10 cellular contexts compared by ENCODE assay signal in genomic region chr2:239225921-239226561, GRCh38.
A peak's percentile ranks its signal among the peaks of the same experiment; 100 is the strongest.
DNase-seq lines count a peak whose midpoint lies in the region; ATAC-seq lines count a peak whose summit lies in the region.
"Had no signal": no experiment of that assay in that cellular context is flagged by ENCODE, and none has a peak within 500 bp of the region (broad histone marks: within the 10 kb centered on the region; RNA-seq: fewer than 3 reads in every experiment).

No MANE protein-coding gene starts in this region.

- no peaks in the 10 kb centered on the region for H3K9me3 ChIP-seq in CD4-positive, CD25-positive, alpha-beta regulatory T cell (ENCODE audit: control insufficient read depth in 2 of 2, low read length in 2 of 2)

- peaks cover 5% of the 10 kb centered on the region for H3K36me3 ChIP-seq in CD4-positive, CD25-positive, alpha-beta regulatory T cell (ENCODE audit: control insufficient read depth, insufficient read depth, low read length)

- no peak for DNase-seq in CD4-positive, CD25-positive, alpha-beta regulatory T cell
- DNase-seq in T1000 (lab: John Stamatoyannopoulos, UW) (peak; percentile 38), foreskin melanocyte (peak; percentile 63), sciatic nerve (ENCODE audit: low spot score) (no peak), HK-2 (ENCODE audit: unreplicated experiment) (no peak), NCI-H82 (lab: John Stamatoyannopoulos, UW) (no peak)
- DNase-seq: activated CD8-positive, alpha-beta memory T cell treated with anti-CD3 and anti-CD28 coated beads, Interleukin-2, amount 50 U/mL, for 48 hours; NCI-H748 treated with DMSO at 0.1 percent for 48 hours had no signal

- H3K4me1 Mint-ChIP-seq in CD4-positive, CD25-positive, alpha-beta regulatory T cell = peaks cover 24 to 93% (median 55%) of the 10 kb centered on the region in 4 donors

- H3K36me3 Mint-ChIP-seq in CD4-positive, CD25-positive, alpha-beta regulatory T cell = peaks cover 4% of the 10 kb centered on the region

- H3K27ac ChIP-seq in CD4-positive, CD25-positive, alpha-beta regulatory T cell (ENCODE audit: insufficient read depth, low read length, poor library complexity, severe bottlenecking) = no peak overlapping the region

- H3K4me3 Mint-ChIP-seq in CD4-positive, CD25-positive, alpha-beta regulatory T cell = peak overlapping the region in 1 of 4 donors; percentile 35

- H3K9me3 Mint-ChIP-seq in CD4-positive, CD25-positive, alpha-beta regulatory T cell = peaks cover 0 to 2% (median 0%) of the 10 kb centered on the region in 7 donors

- no peak overlapping the region for H3K4me3 ChIP-seq in CD4-positive, CD25-positive, alpha-beta regulatory T cell (ENCODE audit: low read depth, low read length)

- no peaks in the 10 kb centered on the region for H3K27me3 ChIP-seq in CD4-positive, CD25-positive, alpha-beta regulatory T cell (ENCODE audit: control insufficient read depth, insufficient read depth, low read length)

- H3K4me1 ChIP-seq in CD4-positive, CD25-positive, alpha-beta regulatory T cell (ENCODE audit: control insufficient read depth, insufficient read depth, low read length, poor library complexity, severe bottlenecking) = peaks cover 26% of the 10 kb centered on the region

- intact Hi-C loops in sciatic nerve (cut with DNase I) = no loop called here

- no peaks in the 10 kb centered on the region for H3K27me3 Mint-ChIP-seq in CD4-positive, CD25-positive, alpha-beta regulatory T cell

- peak overlapping the region in 2 of 3 donors; percentile 76 to 81 for H3K27ac Mint-ChIP-seq in CD4-positive, CD25-positive, alpha-beta regulatory T cell

- no peak for ATAC-seq in CD4-positive, CD25-positive, alpha-beta regulatory T cell (ENCODE audit: low read depth in 2 of 2)
- ATAC-seq in sciatic nerve (peak; percentile 50), GM18867 (IDR thresholded peaks at IDR 0.05; ENCODE audit: unreplicated experiment) (no peak), HG02840 (IDR thresholded peaks at IDR 0.05; ENCODE audit: low FRiP score, unreplicated experiment) (no peak)

Comparison
In these comparisons a context has a peak if more than half of its experiments do, and no peak if none do; other contexts are left out.
1. DNase-seq: peak in T1000 (single experiment) and foreskin melanocyte (single experiment); none in CD4-positive, CD25-positive, alpha-beta regulatory T cell (0 of 3), sciatic nerve (single experiment), HK-2 (single experiment) and NCI-H82 (single experiment).